Comparison of ENCODE assay signal across 8 cellular contexts in genomic region chr19:50476224-50476942, GRCh38. TPM values are rescaled to one million over a fixed set of nuclear protein-coding genes. Genes with fewer than 3 reads are reported as not detected.
DNase-seq lines count a peak whose midpoint lies in the region; ATAC-seq and TF ChIP-seq lines count a peak whose summit lies in the region.

EMC10 (plus strand) TSS chr19:50476507; CDS start chr19:50476545, 38 bp downstream.
GARIN5A (minus strand) TSS chr19:50476848; CDS start chr19:50476388, 460 bp downstream.

- H3K4me3 Mint-ChIP-seq in activated CD4-positive, alpha-beta memory T cell treated with anti-CD3 and anti-CD28 coated beads, Interleukin-2, amount 10 ng/mL, durations not matched to agents 7 days and 5 days = peak within 1 kb of the TSS; percentile 98

- peak within 1 kb of the TSS; percentile 95 for H3K4me3 ChIP-seq in lung

- H3K36me3 Mint-ChIP-seq in activated CD4-positive, alpha-beta memory T cell treated with anti-CD3 and anti-CD28 coated beads, Interleukin-2, amount 10 ng/mL, durations not matched to agents 7 days and 5 days (ENCODE audit: low read depth) = peaks cover 29% of the 10 kb centered on the region

- no peaks in the 10 kb centered on the region for H3K27me3 Mint-ChIP-seq in activated CD4-positive, alpha-beta memory T cell treated with anti-CD3 and anti-CD28 coated beads, Interleukin-2, amount 10 ng/mL, durations not matched to agents 7 days and 5 days

- no peaks in the 10 kb centered on the region for H3K9me3 Mint-ChIP-seq in activated CD4-positive, alpha-beta memory T cell treated with anti-CD3 and anti-CD28 coated beads, Interleukin-2, amount 10 ng/mL, durations not matched to agents 7 days and 5 days

- DNase-seq in AG20443 (ENCODE audit: low spot score) = peak; percentile 100
- DNase-seq in NCI-H526 (lab: John Stamatoyannopoulos, UW) = peak; percentile 94 to 97
- peak; percentile 95 for DNase-seq in activated CD4-positive, alpha-beta memory T cell treated with anti-CD3 and anti-CD28 coated beads, Interleukin-2, amount 10 ng/mL, durations not matched to agents 7 days and 5 days
- DNase-seq in ecto neural progenitor cell (ENCODE audit: low spot score) = peak; percentile 95
- DNase-seq in lung (ENCODE audit: low spot score) = peak; percentile 92
- DNase-seq in stimulated activated CD4-positive, alpha-beta T cell treated with anti-CD3 and anti-CD28 coated beads, TNF-alpha, amount 100 ng/mL, for 1 hour (ENCODE audit: low read depth in 3 of 3, low spot score in 1 of 3) = peak; percentile 76 to 88 (median 82)

- CTCF ChIA-PET in activated CD4-positive, alpha-beta memory T cell treated with anti-CD3 and anti-CD28 coated beads, Interleukin-2, amount 10 ng/mL, durations not matched to agents 7 days and 5 days (lab: Charles Lee) = no interaction called here

- TF ChIP-seq POLR2A in GM19193 (IDR thresholded peaks at IDR 0.05; ENCODE audit: extremely low read depth, insufficient read depth, insufficient read length) = peak; percentile 99

- POLR2A ChIA-PET in activated CD4-positive, alpha-beta memory T cell treated with anti-CD3 and anti-CD28 coated beads, Interleukin-2, amount 10 ng/mL, durations not matched to agents 7 days and 5 days (lab: Charles Lee) = interaction anchor here (1.2 kb wide), 1 partner anchor 35 kb away, joined by 4 read pairs; the partner anchor contains the start of gene JOSD2

- H3K4me1 ChIP-seq in lung (ENCODE audit: control insufficient read depth in 2 of 2, insufficient read depth in 2 of 2, low read length in 2 of 2) = peaks cover 6 to 8% of the 10 kb centered on the region in 2 donors

- TF ChIP-seq CTCF in lung (IDR thresholded peaks at IDR 0.05; ENCODE audit: control extremely low read depth, extremely low read depth) = no peak

- peaks cover 23% of the 10 kb centered on the region for H3K4me1 Mint-ChIP-seq in activated CD4-positive, alpha-beta memory T cell treated with anti-CD3 and anti-CD28 coated beads, Interleukin-2, amount 10 ng/mL, durations not matched to agents 7 days and 5 days

- H3K36me3 ChIP-seq in lung (ENCODE audit: control insufficient read depth in 2 of 2, insufficient read depth in 2 of 2, low read length in 2 of 2) = peaks cover 0 to 26% of the 10 kb centered on the region in 2 donors

- ATAC-seq in HG03432 (IDR thresholded peaks at IDR 0.05; ENCODE audit: unreplicated experiment) = peak; percentile 85
- ATAC-seq in lung (ENCODE audit: insufficient read depth, low FRiP score) = peak; percentile 90

- no peaks in the 10 kb centered on the region for H3K27me3 ChIP-seq in lung (ENCODE audit: control insufficient read depth, insufficient read depth)

- peak within 1 kb of the TSS; percentile 89 for H3K27ac Mint-ChIP-seq in activated CD4-positive, alpha-beta memory T cell treated with anti-CD3 and anti-CD28 coated beads, Interleukin-2, amount 10 ng/mL, durations not matched to agents 7 days and 5 days

- peak within 1 kb of the TSS; percentile 77 to 80 for H3K27ac ChIP-seq in lung (ENCODE audit: low read depth in 1 of 2, low read length in 1 of 2)

- 1 to 2% methylated on average over 60 of the region's 60 CpGs for WGBS in lung, 2 donors

- H3K9me3 ChIP-seq in lung (ENCODE audit: control insufficient read depth in 2 of 2, insufficient read depth in 1 of 2, low read length in 1 of 2) = no peaks in the 10 kb centered on the region

RNA-seq across cellular contexts. Expression of gene EMC10, which starts in this region (rescaled TPM):
- 10 to 100 TPM; 56.3 to 57.2 TPM for total RNA-seq in activated CD4-positive, alpha-beta memory T cell treated with anti-CD3 and anti-CD28 coated beads, Interleukin-2, amount 10 ng/mL, durations not matched to agents 7 days and 5 days
- 100 to 1,000 TPM in 1 of 2 donors, 10 to 100 TPM in 1; 62.2 to 165 TPM for total RNA-seq in lung
- polyA plus RNA-seq in lung = 100 to 1,000 TPM; 133 to 140 TPM

RNA-seq across cellular contexts. Expression of gene GARIN5A, which starts in this region (rescaled TPM):
- total RNA-seq in activated CD4-positive, alpha-beta memory T cell treated with anti-CD3 and anti-CD28 coated beads, Interleukin-2, amount 10 ng/mL, durations not matched to agents 7 days and 5 days = under 1 TPM in 1 of 2 experiments, not detected in 1; 0.33 TPM
- total RNA-seq in lung = 1 to 10 TPM; 1.7 to 2.7 TPM
- 1 to 10 TPM; 2.1 to 5.0 TPM for polyA plus RNA-seq in lung

Comparison
In these comparisons a context has a peak if more than half of its experiments do, and no peak if none do; other contexts are left out.
1. Peak in every context shown above with its lines: DNase-seq, ATAC-seq, H3K4me3 ChIP-seq and H3K27ac ChIP-seq.